21 cellular contexts compared by ENCODE assay signal in the genomic region with DNA sequence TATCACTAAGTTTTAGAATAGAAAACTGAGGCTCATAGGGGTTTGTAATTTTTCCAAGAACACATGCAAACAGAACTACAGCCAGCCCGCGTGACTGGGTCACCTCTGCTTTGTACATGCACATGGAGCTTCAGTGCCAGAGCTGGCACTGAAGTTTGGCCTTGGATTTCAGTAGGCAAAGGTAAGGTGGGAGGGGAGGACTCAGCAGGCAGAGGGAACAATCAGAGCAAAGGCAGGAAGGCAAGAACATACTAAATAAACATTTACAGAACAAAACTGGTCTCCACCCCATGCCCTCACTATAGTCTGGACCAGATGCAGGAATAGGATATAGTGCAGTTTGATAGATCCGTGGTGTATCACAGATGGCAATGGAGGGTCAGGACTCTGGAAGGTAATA.
"Had no signal": no experiment of that assay in that cellular context is flagged by ENCODE, and none has a peak within 500 bp of the region (broad histone marks: within the 10 kb centered on the region; RNA-seq: fewer than 3 reads in every experiment).

No MANE protein-coding gene starts in this region.

- H3K4me3 Mint-ChIP-seq: activated CD8-positive, alpha-beta memory T cell treated with anti-CD3 and anti-CD28 coated beads, Interleukin-2, amount 10 ng/mL, durations not matched to agents 7 days and 5 days; activated T-cell treated with anti-CD3 and anti-CD28 coated beads, Interleukin-2, amount 50 U/mL, for 24 hours; natural killer cell had no signal

- H3K4me1 ChIP-seq: psoas muscle, suprapubic skin, upper lobe of right lung had no signal

- H3K36me3 Mint-ChIP-seq: activated CD8-positive, alpha-beta memory T cell treated with anti-CD3 and anti-CD28 coated beads, Interleukin-2, amount 10 ng/mL, durations not matched to agents 7 days and 5 days; activated naive CD4-positive, alpha-beta T cell treated with anti-CD3 and anti-CD28 coated beads, Interleukin-2, amount 50 U/mL, for 72 hours; natural killer cell had no signal

- H3K36me3 ChIP-seq: brain microvascular endothelial cell, sigmoid colon, suprapubic skin, upper lobe of right lung had no signal

- H3K27ac ChIP-seq: brain microvascular endothelial cell, psoas muscle, sigmoid colon, suprapubic skin, upper lobe of right lung had no signal

- H3K4me3 ChIP-seq: psoas muscle, sigmoid colon, suprapubic skin, upper lobe of right lung had no signal

- H3K9me3 Mint-ChIP-seq: activated naive CD4-positive, alpha-beta T cell treated with anti-CD3 and anti-CD28 coated beads, Interleukin-2, amount 50 U/mL, for 72 hours; activated T-cell treated with anti-CD3 and anti-CD28 coated beads, Interleukin-2, amount 50 U/mL, for 24 hours; natural killer cell had no signal

- H3K27me3 ChIP-seq: brain microvascular endothelial cell, sigmoid colon, suprapubic skin, upper lobe of right lung had no signal

- H3K4me1 Mint-ChIP-seq: activated CD8-positive, alpha-beta memory T cell treated with anti-CD3 and anti-CD28 coated beads, Interleukin-2, amount 10 ng/mL, durations not matched to agents 7 days and 5 days; natural killer cell had no signal

- ATAC-seq: activated CD8-positive, alpha-beta memory T cell treated with anti-CD3 and anti-CD28 coated beads, Interleukin-2, amount 10 ng/mL, durations not matched to agents 7 days and 5 days; activated naive CD4-positive, alpha-beta T cell treated with anti-CD3 and anti-CD28 coated beads, Interleukin-2, amount 50 U/mL, for 72 hours; natural killer cell; psoas muscle; upper lobe of right lung had no signal

- DNase-seq: activated CD4-positive, alpha-beta T cell treated with anti-CD3 and anti-CD28 coated beads for 1 hour; activated CD4-positive, alpha-beta T cell treated with anti-CD3 and anti-CD28 coated beads, Interleukin-2, amount 50 U/mL, for 48 hours; activated CD8-positive, alpha-beta memory T cell treated with anti-CD3 and anti-CD28 coated beads, Interleukin-2, amount 10 ng/mL, durations not matched to agents 7 days and 5 days; activated effector memory CD4-positive, alpha-beta T cell treated with Interleukin-2 at 50 U/mL for 16 hours; activated T-cell treated with anti-CD3 and anti-CD28 coated beads, Interleukin-2, amount 50 U/mL, for 24 hours; amygdala; brain microvascular endothelial cell; cerebellar nuclear complex; dermis blood vessel endothelial cell; hypothalamus; kidney glomerular epithelial cell; natural killer cell; occipital lobe; psoas muscle; sigmoid colon; stimulated activated CD4-positive, alpha-beta T cell treated with anti-CD3 and anti-CD28 coated beads, Interleukin-12 subunit alpha, Interleukin-12 subunit beta, amount 100 ng/mL, for 4 hours; stimulated activated naive CD4-positive, alpha-beta T cell; T-helper 9 cell; upper lobe of right lung had no signal

- H3K27ac Mint-ChIP-seq: activated CD8-positive, alpha-beta memory T cell treated with anti-CD3 and anti-CD28 coated beads, Interleukin-2, amount 10 ng/mL, durations not matched to agents 7 days and 5 days; activated T-cell treated with anti-CD3 and anti-CD28 coated beads, Interleukin-2, amount 50 U/mL, for 24 hours; natural killer cell had no signal

- H3K9me3 ChIP-seq: psoas muscle, sigmoid colon, suprapubic skin, upper lobe of right lung had no signal

- H3K27me3 Mint-ChIP-seq: activated T-cell treated with anti-CD3 and anti-CD28 coated beads, Interleukin-2, amount 50 U/mL, for 24 hours had no signal
